Comparison of ENCODE assay signal across 1 cellular context in genomic region chr19:40778045-40778864, GRCh38.
A peak's percentile ranks its signal among the peaks of the same experiment; 100 is the strongest.
TF ChIP-seq lines count a peak whose summit lies in the region.

A gene with protein sequence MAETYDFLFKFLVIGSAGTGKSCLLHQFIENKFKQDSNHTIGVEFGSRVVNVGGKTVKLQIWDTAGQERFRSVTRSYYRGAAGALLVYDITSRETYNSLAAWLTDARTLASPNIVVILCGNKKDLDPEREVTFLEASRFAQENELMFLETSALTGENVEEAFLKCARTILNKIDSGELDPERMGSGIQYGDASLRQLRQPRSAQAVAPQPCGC (plus strand): TSS chr19:40778247. CDS start chr19:40778376, 129 bp downstream.

TF ChIP-seq in HEK293, 187 proteins besides CTCF, POLR2A, EP300 and RAD21 (continued from another document and continues in another):
- TF ChIP-seq ZNF639 (tag by site-specific recombination; IDR thresholded peaks at IDR 0.05) = no peak
- TF ChIP-seq REPIN1 (tag by site-specific recombination; IDR thresholded peaks at IDR 0.05; ENCODE audit: low read depth) = no peak
- TF ChIP-seq SP2 (tag by site-specific recombination; IDR thresholded peaks at IDR 0.05) = peak; percentile 100
- TF ChIP-seq ZNF341 (tag by site-specific recombination; IDR thresholded peaks at IDR 0.05; ENCODE audit: low read depth) = peak; percentile 83
- no peak for TF ChIP-seq ZNF514 (tag by site-specific recombination; IDR thresholded peaks at IDR 0.05)
- no peak for TF ChIP-seq ZNF791 (tag by site-specific recombination; IDR thresholded peaks at IDR 0.05)
- TF ChIP-seq MYNN (tag by site-specific recombination; IDR thresholded peaks at IDR 0.05; ENCODE audit: borderline replicate concordance) = no peak
- TF ChIP-seq ZNF513 (tag by site-specific recombination; IDR thresholded peaks at IDR 0.05) = no peak
- peak; percentile 100 for TF ChIP-seq SP3 (tag by site-specific recombination; IDR thresholded peaks at IDR 0.05)
- TF ChIP-seq ZNF701 (tag by site-specific recombination; IDR thresholded peaks at IDR 0.05) = no peak
- TF ChIP-seq ZNF37A (tag by site-specific recombination; IDR thresholded peaks at IDR 0.05) = no peak
- peak; percentile 45; the same call in 1 of the 2 replicates for TF ChIP-seq ELK4 (IDR thresholded peaks at IDR 0.05; ENCODE audit: borderline replicate concordance, low read depth, low read length)
- no peak for TF ChIP-seq ATF2 (tag by site-specific recombination; IDR thresholded peaks at IDR 0.05; ENCODE audit: low read depth)
- TF ChIP-seq, protein P1, sequence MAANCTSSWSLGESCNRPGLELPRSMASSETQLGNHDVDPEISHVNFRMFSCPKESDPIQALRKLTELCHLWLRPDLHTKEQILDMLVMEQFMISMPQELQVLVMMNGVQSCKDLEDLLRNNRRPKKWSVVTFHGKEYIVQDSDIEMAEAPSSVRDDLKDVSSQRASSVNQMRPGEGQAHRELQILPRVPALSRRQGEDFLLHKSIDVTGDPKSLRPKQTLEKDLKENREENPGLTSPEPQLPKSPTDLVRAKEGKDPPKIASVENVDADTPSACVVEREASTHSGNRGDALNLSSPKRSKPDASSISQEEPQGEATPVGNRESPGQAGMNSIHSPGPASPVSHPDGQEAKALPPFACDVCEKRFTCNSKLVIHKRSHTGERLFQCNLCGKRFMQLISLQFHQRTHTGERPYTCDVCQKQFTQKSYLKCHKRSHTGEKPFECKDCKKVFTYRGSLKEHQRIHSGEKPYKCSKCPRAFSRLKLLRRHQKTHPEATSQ (tag by site-specific recombination; IDR thresholded peaks at IDR 0.05) = no peak; the same call in 1 of the 2 replicates
- TF ChIP-seq ZNF114 (tag by site-specific recombination; IDR thresholded peaks at IDR 0.05) = no peak
- TF ChIP-seq, protein P2, sequence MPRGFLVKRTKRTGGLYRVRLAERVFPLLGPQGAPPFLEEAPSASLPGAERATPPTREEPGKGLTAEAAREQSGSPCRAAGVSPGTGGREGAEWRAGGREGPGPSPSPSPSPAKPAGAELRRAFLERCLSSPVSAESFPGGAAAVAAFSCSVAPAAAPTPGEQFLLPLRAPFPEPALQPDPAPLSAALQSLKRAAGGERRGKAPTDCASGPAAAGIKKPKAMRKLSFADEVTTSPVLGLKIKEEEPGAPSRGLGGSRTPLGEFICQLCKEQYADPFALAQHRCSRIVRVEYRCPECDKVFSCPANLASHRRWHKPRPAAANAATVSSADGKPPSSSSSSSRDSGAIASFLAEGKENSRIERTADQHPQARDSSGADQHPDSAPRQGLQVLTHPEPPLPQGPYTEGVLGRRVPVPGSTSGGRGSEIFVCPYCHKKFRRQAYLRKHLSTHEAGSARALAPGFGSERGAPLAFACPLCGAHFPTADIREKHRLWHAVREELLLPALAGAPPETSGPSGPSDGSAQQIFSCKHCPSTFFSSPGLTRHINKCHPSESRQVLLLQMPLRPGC (tag by site-specific recombination; IDR thresholded peaks at IDR 0.05) = no peak
- no peak for TF ChIP-seq OVOL3 (tag by site-specific recombination; IDR thresholded peaks at IDR 0.05)
- TF ChIP-seq ZNF529 (tag by site-specific recombination; IDR thresholded peaks at IDR 0.05; ENCODE audit: insufficient replicate concordance) = no peak
- TF ChIP-seq ZBTB10 (tag by site-specific recombination; IDR thresholded peaks at IDR 0.05) = peak; percentile 82
- TF ChIP-seq, protein P3, sequence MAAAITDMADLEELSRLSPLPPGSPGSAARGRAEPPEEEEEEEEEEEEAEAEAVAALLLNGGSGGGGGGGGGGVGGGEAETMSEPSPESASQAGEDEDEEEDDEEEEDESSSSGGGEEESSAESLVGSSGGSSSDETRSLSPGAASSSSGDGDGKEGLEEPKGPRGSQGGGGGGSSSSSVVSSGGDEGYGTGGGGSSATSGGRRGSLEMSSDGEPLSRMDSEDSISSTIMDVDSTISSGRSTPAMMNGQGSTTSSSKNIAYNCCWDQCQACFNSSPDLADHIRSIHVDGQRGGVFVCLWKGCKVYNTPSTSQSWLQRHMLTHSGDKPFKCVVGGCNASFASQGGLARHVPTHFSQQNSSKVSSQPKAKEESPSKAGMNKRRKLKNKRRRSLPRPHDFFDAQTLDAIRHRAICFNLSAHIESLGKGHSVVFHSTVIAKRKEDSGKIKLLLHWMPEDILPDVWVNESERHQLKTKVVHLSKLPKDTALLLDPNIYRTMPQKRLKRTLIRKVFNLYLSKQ (tag by site-specific recombination; IDR thresholded peaks at IDR 0.05; ENCODE audit: borderline replicate concordance) = no peak
- TF ChIP-seq ZNF174 (tag by site-specific recombination; IDR thresholded peaks at IDR 0.05) = no peak
- no peak for TF ChIP-seq ZNF157 (tag by site-specific recombination; IDR thresholded peaks at IDR 0.05)
- no peak for TF ChIP-seq ZBTB1 (tag by site-specific recombination; IDR thresholded peaks at IDR 0.05)
- peak; percentile 80 for TF ChIP-seq GLIS1 (tag by site-specific recombination; IDR thresholded peaks at IDR 0.05)
- TF ChIP-seq ZNF266 (tag by site-specific recombination; IDR thresholded peaks at IDR 0.05; ENCODE audit: low read depth) = no peak
- TF ChIP-seq GFI1B (tag by site-specific recombination; IDR thresholded peaks at IDR 0.05) = no peak
- no peak for TF ChIP-seq ZSCAN18 (tag by site-specific recombination; IDR thresholded peaks at IDR 0.05)
- peak; percentile 27 for TF ChIP-seq ZBTB21 (tag by site-specific recombination; IDR thresholded peaks at IDR 0.05)
- no peak for TF ChIP-seq ZNF548 (tag by site-specific recombination; IDR thresholded peaks at IDR 0.05)
- no peak for TF ChIP-seq ZFP37 (tag by site-specific recombination; IDR thresholded peaks at IDR 0.05)
- peak; percentile 11 for TF ChIP-seq ZNF600 (tag by site-specific recombination; IDR thresholded peaks at IDR 0.05)
- no peak for TF ChIP-seq ZNF416 (tag by site-specific recombination; IDR thresholded peaks at IDR 0.05)
- TF ChIP-seq, protein P4, sequence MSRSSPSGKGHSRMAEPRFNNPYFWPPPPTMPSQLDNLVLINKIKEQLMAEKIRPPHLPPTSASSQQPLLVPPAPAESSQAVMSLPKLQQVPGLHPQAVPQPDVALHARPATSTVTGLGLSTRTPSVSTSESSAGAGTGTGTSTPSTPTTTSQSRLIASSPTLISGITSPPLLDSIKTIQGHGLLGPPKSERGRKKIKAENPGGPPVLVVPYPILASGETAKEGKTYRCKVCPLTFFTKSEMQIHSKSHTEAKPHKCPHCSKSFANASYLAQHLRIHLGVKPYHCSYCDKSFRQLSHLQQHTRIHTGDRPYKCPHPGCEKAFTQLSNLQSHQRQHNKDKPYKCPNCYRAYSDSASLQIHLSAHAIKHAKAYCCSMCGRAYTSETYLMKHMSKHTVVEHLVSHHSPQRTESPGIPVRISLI (tag by site-specific recombination; IDR thresholded peaks at IDR 0.05) = no peak
- peak; percentile 36; the same call in 1 of the 2 replicates for TF ChIP-seq ZNF10 (tag by site-specific recombination; IDR thresholded peaks at IDR 0.05)
- no peak for TF ChIP-seq ZNF155 (tag by site-specific recombination; IDR thresholded peaks at IDR 0.05)
- no peak; the same call in 1 of the 2 replicates for TF ChIP-seq ZNF398 (tag by site-specific recombination; IDR thresholded peaks at IDR 0.05)
- no peak for TF ChIP-seq ZNF19 (tag by site-specific recombination; IDR thresholded peaks at IDR 0.05; ENCODE audit: low read depth)
- TF ChIP-seq ZNF202 (tag by site-specific recombination; IDR thresholded peaks at IDR 0.05; ENCODE audit: borderline replicate concordance) = no peak
- TF ChIP-seq, protein P5, sequence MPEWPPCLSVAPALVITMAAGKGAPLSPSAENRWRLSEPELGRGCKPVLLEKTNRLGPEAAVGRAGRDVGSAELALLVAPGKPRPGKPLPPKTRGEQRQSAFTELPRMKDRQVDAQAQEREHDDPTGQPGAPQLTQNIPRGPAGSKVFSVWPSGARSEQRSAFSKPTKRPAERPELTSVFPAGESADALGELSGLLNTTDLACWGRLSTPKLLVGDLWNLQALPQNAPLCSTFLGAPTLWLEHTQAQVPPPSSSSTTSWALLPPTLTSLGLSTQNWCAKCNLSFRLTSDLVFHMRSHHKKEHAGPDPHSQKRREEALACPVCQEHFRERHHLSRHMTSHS (tag by site-specific recombination; IDR thresholded peaks at IDR 0.05) = no peak
- TF ChIP-seq ZNF707 (tag by site-specific recombination; IDR thresholded peaks at IDR 0.05) = no peak
- TF ChIP-seq KLF8 (tag by site-specific recombination; IDR thresholded peaks at IDR 0.05) = peak; percentile 95; the same call in 1 of the 2 replicates
- no peak for TF ChIP-seq ZNF830 (tag by site-specific recombination; IDR thresholded peaks at IDR 0.05; ENCODE audit: low read depth)
- TF ChIP-seq ZNF16 (tag by site-specific recombination; IDR thresholded peaks at IDR 0.05; ENCODE audit: low read depth) = no peak
- TF ChIP-seq ZNF221 (tag by site-specific recombination; IDR thresholded peaks at IDR 0.05; ENCODE audit: borderline replicate concordance) = no peak
